Comparison of ENCODE assay signal across 8 cellular contexts in genomic region chr10:102752934-102753664, GRCh38. TPM values are rescaled to one million over a fixed set of nuclear protein-coding genes. Genes with fewer than 3 reads are reported as not detected.
A peak's percentile ranks its signal among the peaks of the same experiment; 100 is the strongest.
DNase-seq lines count a peak whose midpoint lies in the region; ATAC-seq and TF ChIP-seq lines count a peak whose summit lies in the region.

No MANE protein-coding gene starts in this region.

- no CpG with 5 or more reads among the region's 4 CpGs for WGBS in IMR-90 (ENCODE audit: extremely low coverage in 2 of 2, insufficient read length in 1 of 2), 2 experiments
- 84 to 87% methylated on average over 4 of the region's 4 CpGs for WGBS in heart right ventricle, 2 donors

- H3K4me3 ChIP-seq in IMR-90 (ENCODE audit: insufficient read depth, low read depth, low read length), result no peak overlapping the region
- H3K4me3 ChIP-seq in heart right ventricle, result no peak overlapping the region
- no peak overlapping the region for H3K4me3 ChIP-seq in gastrocnemius medialis

- H4K91ac ChIP-seq in IMR-90 (ENCODE audit: insufficient read depth, low read depth, low read length), result peak overlapping the region; percentile 51

- H4K8ac ChIP-seq in IMR-90 (ENCODE audit: low read depth in 2 of 2, low read length in 2 of 2), result peak overlapping the region in 1 of 2 experiments; percentile 14; a peak in 1 of 4 replicates

- H2BK15ac ChIP-seq in IMR-90 (ENCODE audit: low read depth, low read length), result no peak overlapping the region; the same call in 2 of the 3 replicates

- H3K79me1 ChIP-seq in IMR-90 (ENCODE audit: low read depth in 1 of 2, low read length in 2 of 2), result peaks cover 20 to 74% of the 10 kb centered on the region in 2 experiments

- TF ChIP-seq POLR2A in IMR-90 (IDR thresholded peaks at IDR 0.05; ENCODE audit: low read depth, low read length) (no peak), gastrocnemius medialis (IDR thresholded peaks at IDR 0.05) (no peak), GM18505 (IDR thresholded peaks at IDR 0.05; ENCODE audit: borderline replicate concordance, extremely low read depth, insufficient read depth, insufficient read length) (no peak)

- no peaks in the 10 kb centered on the region for H3K9me3 ChIP-seq in IMR-90 (ENCODE audit: control insufficient read depth, insufficient read depth, low read length)
- no peaks in the 10 kb centered on the region for H3K9me3 ChIP-seq in heart right ventricle
- H3K9me3 ChIP-seq in gastrocnemius medialis, result no peaks in the 10 kb centered on the region

- peak overlapping the region; percentile 71 for H3K4ac ChIP-seq in IMR-90 (ENCODE audit: low read depth, low read length)

- in situ Hi-C loops in IMR-90 (cut with MboI; ENCODE audit: low sequenced_read_pairs), result no loop called here
- in situ Hi-C loops in gastrocnemius medialis (cut with MboI; ENCODE audit: low sequenced_read_pairs in 4 of 4), result no loop called here

- peak overlapping the region; percentile 13; the same call in 1 of the 2 replicates for H3K27ac ChIP-seq in IMR-90 (ENCODE audit: insufficient read depth, low read length)
- H3K27ac ChIP-seq in heart right ventricle, result peak overlapping the region; percentile 9 to 86 (median 72)
- H3K27ac ChIP-seq in gastrocnemius medialis, result peak overlapping the region; percentile 74 to 81 (median 78)

- H3K27me3 Mint-ChIP-seq in activated CD8-positive, alpha-beta T cell treated with anti-CD3 and anti-CD28 coated beads for 36 hours, result no peaks in the 10 kb centered on the region

- intact Hi-C loops in IMR-90 (cut with micrococcal nuclease), result loop anchor here (1.0 to 5.0 kb wide), 4 partner anchors 10 to 62 kb away; partner anchors contain the start of gene WBP1L
- intact Hi-C loops in activated CD8-positive, alpha-beta T cell treated with anti-CD3 and anti-CD28 coated beads for 36 hours (cut with micrococcal nuclease), result no loop called here
- intact Hi-C loops in heart right ventricle (cut with DNase I), result loop anchor here in 7 of 10 donors (2.0 to 10.0 kb wide), 6 partner anchors 49 to 64 kb away; no protein-coding TSS in a partner anchor
- intact Hi-C loops in gastrocnemius medialis (cut with DNase I; ENCODE audit: low total_unique reads), result loop anchor here (2.0 kb wide), 1 partner anchor 18 kb away; no protein-coding TSS in a partner anchor

- CTCF ChIA-PET in IMR-90 (lab: Yijun Ruan, JAX), result interaction anchor here (0.5 to 2.0 kb wide), 9 partner anchors 9 to 148 kb away, joined by 3 to 10 read pairs (median 3); partner anchors contain the start of gene WBP1L
- CTCF ChIA-PET in activated CD8-positive, alpha-beta T cell treated with anti-CD3 and anti-CD28 coated beads for 36 hours (lab: Charles Lee), result interaction anchor here (0.7 to 4.1 kb wide), 22 partner anchors 10 to 155 kb away, joined by 3 to 34 read pairs (median 4); partner anchors contain the start of gene WBP1L

- H2AK5ac ChIP-seq in IMR-90 (ENCODE audit: low read depth, low read length), result peak overlapping the region; percentile 83

- no peak overlapping the region for H3K27ac Mint-ChIP-seq in activated CD8-positive, alpha-beta T cell treated with anti-CD3 and anti-CD28 coated beads for 36 hours

- H2BK5ac ChIP-seq in IMR-90 (ENCODE audit: low read depth, low read length, poor library complexity, severe bottlenecking), result peak overlapping the region; percentile 64

- POLR2A ChIA-PET in IMR-90 (lab: Charles Lee; ENCODE audit: unreplicated experiment), result interaction anchor here (0.6 kb wide), 2 partner anchors 37 to 139 kb away, joined by 3 to 4 read pairs; no protein-coding TSS in a partner anchor
- POLR2A ChIA-PET in activated CD8-positive, alpha-beta T cell treated with anti-CD3 and anti-CD28 coated beads for 36 hours (lab: Charles Lee), result interaction anchor here (0.6 to 2.1 kb wide), 6 partner anchors 8 to 65 kb away, joined by 3 to 8 read pairs (median 3); partner anchors contain the start of gene WBP1L

- peak; percentile 63 for TF ChIP-seq RAD21 in IMR-90 (IDR thresholded peaks at IDR 0.05; ENCODE audit: low read length)

- H3K4me1 ChIP-seq in IMR-90 (ENCODE audit: control insufficient read depth, insufficient read depth, low read length), result peaks cover 14% of the 10 kb centered on the region
- peaks cover 13 to 56% (median 26%) of the 10 kb centered on the region in 9 donors for H3K4me1 ChIP-seq in heart right ventricle
- H3K4me1 ChIP-seq in gastrocnemius medialis, result peaks cover 29 to 30% of the 10 kb centered on the region in 2 donors

- H3K18ac ChIP-seq in IMR-90 (ENCODE audit: low read depth, low read length), result peak overlapping the region; percentile 7; the same call in 1 of the 2 replicates

- peaks cover 76% of the 10 kb centered on the region for H4K20me1 ChIP-seq in IMR-90 (ENCODE audit: insufficient read depth, low read length)

- H3K9me3 Mint-ChIP-seq in activated CD8-positive, alpha-beta T cell treated with anti-CD3 and anti-CD28 coated beads for 36 hours, result no peaks in the 10 kb centered on the region

- ATAC-seq in IMR-90 (ENCODE audit: low read depth) (peak; percentile 77), heart right ventricle (peak; percentile 63 to 81 (median 76)), gastrocnemius medialis (peak; percentile 73 to 91), GM18505 (IDR thresholded peaks at IDR 0.05; ENCODE audit: unreplicated experiment) (no peak)
- ATAC-seq in activated CD8-positive, alpha-beta T cell treated with anti-CD3 and anti-CD28 coated beads for 36 hours, result peak; percentile 76

- BruUV-seq in IMR-90 (replicated peaks; lab: Mats Ljungman, UMichigan), result no TSS peak

- 0 out of 2 replicates have a peak overlapping the region, but pooled peaks have one; percentile 10 for H3K56ac ChIP-seq in IMR-90 (ENCODE audit: extremely low read depth, insufficient read depth, low read length)

- H3K36me3 ChIP-seq in IMR-90 (ENCODE audit: control insufficient read depth, insufficient read depth, low read length) (no peaks in the 10 kb centered on the region), heart right ventricle (peaks cover 0 to 17% (median 0%) of the 10 kb centered on the region in 9 donors), gastrocnemius medialis (no peaks in the 10 kb centered on the region)

- H2BK20ac ChIP-seq in IMR-90 (ENCODE audit: low read depth, low read length), result 0 out of 2 replicates have a peak overlapping the region, but pooled peaks have one; percentile 15

- peak; percentile 56 for TF ChIP-seq CTCF in IMR-90 (conservative IDR thresholded peaks at IDR 0.05; ENCODE audit: low read depth, low read length)
- TF ChIP-seq CTCF in activated CD8-positive, alpha-beta T cell treated with anti-CD3 and anti-CD28 coated beads for 36 hours (IDR thresholded peaks at IDR 0.05), result peak; percentile 50
- TF ChIP-seq CTCF in heart right ventricle (IDR thresholded peaks at IDR 0.05), result peak; percentile 33 to 75 (median 59)
- TF ChIP-seq CTCF in gastrocnemius medialis (IDR thresholded peaks at IDR 0.05 in 4 of 5, conservative IDR thresholded peaks at IDR 0.05 in 1 of 5), result peak; percentile 44 to 66 (median 51)

- H3K4me3 Mint-ChIP-seq in activated CD8-positive, alpha-beta T cell treated with anti-CD3 and anti-CD28 coated beads for 36 hours, result no peak overlapping the region

- peak overlapping the region; percentile 45; the same call in 1 of the 2 replicates for H3K14ac ChIP-seq in IMR-90 (replicated peaks; ENCODE audit: low read depth, low read length)

- H3K4me2 ChIP-seq in IMR-90 (ENCODE audit: low read depth, low read length), result peak overlapping the region; percentile 43

- DNase-seq in ELR (ENCODE audit: low read depth) (peak; percentile 73), IMR-90 (peak; percentile 83), heart right ventricle (peak in 1 of 2 donors; percentile 30), gastrocnemius medialis (peak; percentile 35 to 62), NCI-H2107 (lab: John Stamatoyannopoulos, UW) (no peak)
- peak; percentile 34 for DNase-seq in activated CD8-positive, alpha-beta T cell treated with anti-CD3 and anti-CD28 coated beads for 36 hours
- no peak for DNase-seq in stimulated activated CD4-positive, alpha-beta T cell treated with anti-CD3 and anti-CD28 coated beads, Interleukin-4, amount 100 ng/mL, for 1 hour

- peaks cover 10% of the 10 kb centered on the region for H3K36me3 Mint-ChIP-seq in activated CD8-positive, alpha-beta T cell treated with anti-CD3 and anti-CD28 coated beads for 36 hours (ENCODE audit: low read depth)

- peaks cover 22% of the 10 kb centered on the region for H3K9me1 ChIP-seq in IMR-90 (ENCODE audit: insufficient read depth, low read length)

- H3K4me1 Mint-ChIP-seq in activated CD8-positive, alpha-beta T cell treated with anti-CD3 and anti-CD28 coated beads for 36 hours (ENCODE audit: low read depth), result peaks cover 48% of the 10 kb centered on the region

- peak overlapping the region; percentile 11 for H2AK9ac ChIP-seq in IMR-90 (replicated peaks; ENCODE audit: low read depth, low read length, poor library complexity)

- no peak overlapping the region for H3K9ac ChIP-seq in IMR-90 (ENCODE audit: low read depth, low read length)

- dilution Hi-C loops in IMR-90 (cut with HindIII; ENCODE audit: low sequenced_read_pairs, unreplicated experiment), result no loop called here

- H4K5ac ChIP-seq in IMR-90 (ENCODE audit: low read depth, low read length), result peak overlapping the region; percentile 4; the same call in 1 of the 2 replicates

- no peak overlapping the region for H2AFZ ChIP-seq in IMR-90 (replicated peaks; ENCODE audit: low read length, poor library complexity)

- peak overlapping the region; percentile 18 for H2BK120ac ChIP-seq in IMR-90 (ENCODE audit: low read depth, low read length)

- H3K27me3 ChIP-seq in IMR-90 (ENCODE audit: control insufficient read depth, insufficient read depth, low read length), result no peaks in the 10 kb centered on the region
- no peaks in the 10 kb centered on the region for H3K27me3 ChIP-seq in heart right ventricle
- no peaks in the 10 kb centered on the region for H3K27me3 ChIP-seq in gastrocnemius medialis

- H3K23ac ChIP-seq in IMR-90 (ENCODE audit: low read depth, low read length), result 0 out of 2 replicates have a peak overlapping the region, but pooled peaks have one; percentile 21

RNA-seq across cellular contexts. Expression of gene WBP1L, which starts 9.4 kb away (rescaled TPM):
- 29.2 and 31.0 TPM in 2 replicates for total RNA-seq in IMR-90 (2012; rRNA removed)
- 20.7 and 22.2 TPM in 2 replicates for polyA plus RNA-seq in IMR-90 (2012; rRNA removed)
- polyA plus RNA-seq in IMR-90 (2012; cell fraction: cytosol; rRNA removed), result 17.2 and 31.3 TPM in 2 replicates
- polyA plus RNA-seq in IMR-90 (2012; cell fraction: nucleus; rRNA removed; ENCODE audit: low replicate concordance), result 18.9 and 19.8 TPM in 2 replicates
- 10 to 100 TPM; 11.4 to 12.7 TPM for total RNA-seq in activated CD8-positive, alpha-beta T cell treated with anti-CD3 and anti-CD28 coated beads for 36 hours
- total RNA-seq in heart right ventricle, result 10 to 100 TPM; 17.3 to 33.3 (median 21.0) TPM
- 10 to 100 TPM; 14.3 to 17.5 TPM for polyA plus RNA-seq in heart right ventricle
- total RNA-seq in gastrocnemius medialis, result 100 to 1,000 TPM; 103 to 204 (median 145) TPM

RNA-seq across cellular contexts. Expression of gene SFXN2, which starts 38.7 kb away (rescaled TPM):
- total RNA-seq in IMR-90 (2012; rRNA removed) (4.2 and 11.7 TPM in 2 replicates), heart right ventricle (1 to 10 TPM in 9 of 10 donors, under 1 TPM in 1; 0.89 to 4.5 (median 2.3) TPM), gastrocnemius medialis (1 to 10 TPM in 1 of 4 donors, under 1 TPM in 3; 0.20 to 5.0 (median 0.76) TPM)
- polyA plus RNA-seq in IMR-90 (2012; rRNA removed) (6.9 TPM in 2 replicates), heart right ventricle (1 to 10 TPM; 2.5 to 4.3 TPM)
- polyA plus RNA-seq in IMR-90 (2012; cell fraction: cytosol; rRNA removed), result 4.3 and 7.5 TPM in 2 replicates
- polyA plus RNA-seq in IMR-90 (2012; cell fraction: nucleus; rRNA removed; ENCODE audit: low replicate concordance), result 11.8 and 18.9 TPM in 2 replicates
- total RNA-seq in activated CD8-positive, alpha-beta T cell treated with anti-CD3 and anti-CD28 coated beads for 36 hours, result 10 to 100 TPM; 12.8 to 16.3 TPM

RNA-seq across cellular contexts. Expression of gene ARL3, which starts 38.9 kb away (rescaled TPM):
- 5.0 and 11.7 TPM in 2 replicates for total RNA-seq in IMR-90 (2012; rRNA removed)
- 12.9 and 14.3 TPM in 2 replicates for polyA plus RNA-seq in IMR-90 (2012; rRNA removed)
- polyA plus RNA-seq in IMR-90 (2012; cell fraction: cytosol; rRNA removed), result 3.5 and 7.4 TPM in 2 replicates
- 1.1 and 4.1 TPM in 2 replicates for polyA plus RNA-seq in IMR-90 (2012; cell fraction: nucleus; rRNA removed; ENCODE audit: low replicate concordance)
- 1 to 10 TPM; 5.3 to 6.2 TPM for total RNA-seq in activated CD8-positive, alpha-beta T cell treated with anti-CD3 and anti-CD28 coated beads for 36 hours
- total RNA-seq in heart right ventricle, result 10 to 100 TPM; 10.9 to 17.8 (median 13.6) TPM
- polyA plus RNA-seq in heart right ventricle, result 10 to 100 TPM in 1 of 2 donors, 1 to 10 TPM in 1; 5.0 to 15.8 TPM
- total RNA-seq in gastrocnemius medialis, result 1 to 10 TPM; 1.0 to 2.4 (median 1.5) TPM

Comparison
In these comparisons a context has a peak if more than half of its experiments do, and no peak if none do; other contexts are left out.
1. DNase-seq: peak in ELR (single experiment), IMR-90 (single experiment), activated CD8-positive, alpha-beta T cell treated with anti-CD3 and anti-CD28 coated beads for 36 hours (single experiment) and gastrocnemius medialis (2 of 2); none in stimulated activated CD4-positive, alpha-beta T cell treated with anti-CD3 and anti-CD28 coated beads, Interleukin-4, amount 100 ng/mL, for 1 hour (single experiment) and NCI-H2107 (single experiment).
2. H3K27ac ChIP-seq: peak in every context shown above with its lines; median percentile 78 in gastrocnemius medialis; 72 in heart right ventricle; 13 in IMR-90.
3. Peak in every context shown above with its lines, with median percentiles within 50 percentile points of each other: CTCF ChIP-seq.